ENCODE assay signal across 8 cellular contexts in the genomic region with DNA sequence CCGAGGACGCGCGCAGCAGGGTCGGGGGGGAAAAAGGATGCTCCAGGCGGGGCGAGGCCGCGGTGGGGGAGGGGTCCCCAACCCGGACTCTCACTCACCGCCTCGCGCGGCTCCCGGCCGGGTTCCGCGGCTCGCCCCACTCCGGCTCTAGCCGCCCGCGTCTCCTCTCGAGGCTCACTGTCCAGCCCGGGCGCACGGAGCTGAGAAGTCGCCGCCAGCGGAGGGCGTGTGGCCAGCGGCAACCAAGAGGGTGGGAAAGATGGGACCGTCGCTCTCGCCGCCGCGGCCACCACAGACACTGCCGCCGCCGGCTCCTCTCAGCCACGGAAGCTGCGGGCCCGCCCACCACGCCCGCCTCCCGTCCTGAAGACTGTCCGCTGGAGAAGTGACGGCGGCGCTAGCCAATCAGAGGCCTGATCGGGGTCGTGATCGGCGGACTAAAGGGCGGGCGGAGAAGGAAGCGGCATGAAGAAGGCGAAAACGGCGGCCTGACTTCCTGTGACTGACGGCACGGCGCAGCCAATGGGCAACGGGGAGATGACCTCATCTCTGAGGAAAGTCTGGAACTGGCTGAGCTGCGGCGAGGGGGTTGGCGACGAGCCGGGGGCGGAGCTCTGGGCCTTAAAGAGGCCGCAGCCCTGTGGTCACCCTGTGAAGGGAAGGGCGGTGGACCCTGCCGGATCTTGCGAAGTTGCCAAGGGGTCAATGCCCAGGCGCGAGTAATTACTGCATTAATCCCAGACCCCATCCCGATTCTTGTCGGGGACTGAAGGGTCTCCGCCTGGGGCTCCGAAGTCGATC. TPM values are rescaled to one million over a fixed set of nuclear protein-coding genes. Genes with fewer than 3 reads are reported as not detected.
DNase-seq lines count a peak whose midpoint lies in the region; ATAC-seq lines count a peak whose summit lies in the region.

Gene MRTFA, minus strand, starts transcription at position 340 of the 801 bp plus-strand sequence.

- H3K27ac ChIP-seq in rectal smooth muscle tissue (ENCODE audit: low read depth, low read length) (peak within 1 kb of the TSS; percentile 97), aorta (ENCODE audit: low read depth in 1 of 2, low read length in 2 of 2) (peak within 1 kb of the TSS; percentile 4 to 60)

- intact Hi-C loops in aorta (cut with DNase I) = loop anchor here (5.0 kb wide), 4 partner anchors 34 to 1104 kb away; partner anchors contain the start of gene RPS19BP1 (in 1 of the 2)

- H3K4me3 ChIP-seq in rectal smooth muscle tissue (ENCODE audit: low read length) (peak within 1 kb of the TSS; percentile 93), aorta (ENCODE audit: low read length in 2 of 2) (peak within 1 kb of the TSS; percentile 79 to 86)

- no peaks in the 10 kb centered on the region for H3K27me3 ChIP-seq in rectal smooth muscle tissue (ENCODE audit: control insufficient read depth, insufficient read depth, low read length)
- H3K27me3 ChIP-seq in aorta (ENCODE audit: control insufficient read depth in 1 of 2, insufficient read depth in 2 of 2, low read length in 1 of 2) = no peaks in the 10 kb centered on the region

- no peaks in the 10 kb centered on the region for H3K9me3 ChIP-seq in aorta (ENCODE audit: control insufficient read depth, low read length)

- WGBS in aorta, 2 donors = 0 to 1% methylated on average over 75 to 82 of the region's 82 CpGs

- peak within 1 kb of the TSS; percentile 94 for H3K9ac ChIP-seq in rectal smooth muscle tissue (ENCODE audit: low read length)

- no peaks in the 10 kb centered on the region for H3K36me3 ChIP-seq in rectal smooth muscle tissue (ENCODE audit: control insufficient read depth, insufficient read depth, low read length)
- no peaks in the 10 kb centered on the region for H3K36me3 ChIP-seq in aorta (ENCODE audit: control insufficient read depth in 1 of 2, insufficient read depth in 2 of 2, low read length in 1 of 2)

- H3K4me1 ChIP-seq in rectal smooth muscle tissue (ENCODE audit: control insufficient read depth, insufficient read depth, low read length) (peaks cover 13% of the 10 kb centered on the region), aorta (ENCODE audit: control insufficient read depth in 1 of 2, insufficient read depth in 2 of 2, low read length in 2 of 2) (no peaks in the 10 kb centered on the region)

- ATAC-seq in GM18508 (IDR thresholded peaks at IDR 0.05; ENCODE audit: insufficient read depth, unreplicated experiment) (peak; percentile 69), HG03025 (IDR thresholded peaks at IDR 0.05; ENCODE audit: low FRiP score, unreplicated experiment) (peak; percentile 90), aorta (ENCODE audit: low FRiP score) (peak; percentile 98)

- DNase-seq in NCI-H2081 (lab: John Stamatoyannopoulos, UW) = peak; percentile 97 to 99
- DNase-seq in T1000 (lab: John Stamatoyannopoulos, UW) = peak; percentile 98
- DNase-seq in astrocyte of the hippocampus (ENCODE audit: low read depth, low spot score) = peak; percentile 100
- DNase-seq in hepatic stellate cell (ENCODE audit: low spot score) = peak; percentile 95
- DNase-seq in aorta = peak; percentile 100

RNA-seq across cellular contexts. Expression of gene MRTFA, which starts in this region (rescaled TPM):
- total RNA-seq in aorta = 10 to 100 TPM; 73.6 to 77.4 TPM
- 10 to 100 TPM; 12.9 to 30.2 TPM for polyA plus RNA-seq in aorta

Comparison
In these comparisons a context has a peak if more than half of its experiments do, and no peak if none do; other contexts are left out.
1. Peak in every context shown above with its lines: DNase-seq, ATAC-seq, H3K4me3 ChIP-seq and H3K27ac ChIP-seq.